10 cellular contexts compared by ENCODE assay signal in genomic region chr1:201882665-201883132, GRCh38. TPM values are rescaled to one million over a fixed set of nuclear protein-coding genes. Genes with fewer than 3 reads are reported as not detected.
DNase-seq lines count a peak whose midpoint lies in the region; ATAC-seq, FAIRE-seq and TF ChIP-seq lines count a peak whose summit lies in the region.
"Had no signal": no experiment of that assay in that cellular context is flagged by ENCODE, and none has a peak within 500 bp of the region (broad histone marks: within the 10 kb centered on the region; RNA-seq: fewer than 3 reads in every experiment).

No MANE protein-coding gene starts in this region.

- no peaks in the 10 kb centered on the region for H3K36me3 ChIP-seq in KMS-11 (ENCODE audit: insufficient read depth)
- no peaks in the 10 kb centered on the region for H3K36me3 ChIP-seq in astrocyte (ENCODE audit: insufficient read depth, low read length)
- H3K36me3 ChIP-seq in mucosa of descending colon (ENCODE audit: low read depth): no peaks in the 10 kb centered on the region
- H3K36me3 ChIP-seq in kidney (ENCODE audit: control insufficient read depth in 1 of 2, insufficient read depth in 2 of 2, low read length in 2 of 2): no peaks in the 10 kb centered on the region
- H3K36me3 ChIP-seq in aorta (ENCODE audit: control insufficient read depth in 1 of 2, insufficient read depth in 2 of 2, low read length in 1 of 2): no peaks in the 10 kb centered on the region

- H4K20me1 ChIP-seq in KMS-11 (ENCODE audit: insufficient read depth) (no peaks in the 10 kb centered on the region), astrocyte (ENCODE audit: insufficient read depth, low read length) (no peaks in the 10 kb centered on the region)

- H3K4me3 ChIP-seq in KMS-11 (IDR thresholded peaks at IDR 0.05; ENCODE audit: insufficient read depth, low read depth, low read length): no peak overlapping the region
- H3K4me3 ChIP-seq in astrocyte (ENCODE audit: insufficient read depth, low read depth, low read length): no peak overlapping the region
- H3K4me3 ChIP-seq in mucosa of descending colon: no peak overlapping the region
- H3K4me3 ChIP-seq in kidney (ENCODE audit: low read length in 2 of 2): no peak overlapping the region
- H3K4me3 ChIP-seq in aorta (ENCODE audit: low read length in 2 of 2): no peak overlapping the region
- H3K4me3 ChIP-seq: skin epidermis had no signal

- H3K27me3 ChIP-seq in KMS-11 (ENCODE audit: insufficient read depth, low read depth) (no peaks in the 10 kb centered on the region), astrocyte (ENCODE audit: insufficient read depth, low read length) (no peaks in the 10 kb centered on the region), aorta (ENCODE audit: control insufficient read depth in 1 of 2, insufficient read depth in 2 of 2, low read length in 1 of 2) (no peaks in the 10 kb centered on the region)

- no peaks in the 10 kb centered on the region for H3K9me3 Mint-ChIP-seq in astrocyte (ENCODE audit: unreplicated experiment)

- H3K4me3 Mint-ChIP-seq in astrocyte (ENCODE audit: unreplicated experiment): no peak overlapping the region

- H3K4me2 ChIP-seq in KMS-11 (peak overlapping the region; percentile 62), astrocyte (ENCODE audit: low read length) (peak overlapping the region; percentile 58)

- peak overlapping the region; percentile 75 for H3K27ac Mint-ChIP-seq in astrocyte (ENCODE audit: unreplicated experiment)

- H3K79me2 ChIP-seq in KMS-11 (ENCODE audit: insufficient read depth, low read depth): no peaks in the 10 kb centered on the region
- H3K79me2 ChIP-seq in astrocyte (ENCODE audit: insufficient read depth, low read length): no peaks in the 10 kb centered on the region

- peaks cover 33% of the 10 kb centered on the region for H3K4me1 Mint-ChIP-seq in astrocyte (ENCODE audit: low read depth, unreplicated experiment)

- H3K36me3 Mint-ChIP-seq in astrocyte (ENCODE audit: low read depth, unreplicated experiment): no peaks in the 10 kb centered on the region

- WGBS in aorta, 2 donors: 29 to 33% methylated on average over 2 of the region's 2 CpGs

- H3K9ac ChIP-seq in KMS-11 (no peak overlapping the region), astrocyte (ENCODE audit: low read length) (no peak overlapping the region), kidney (ENCODE audit: low read length in 2 of 2) (no peak overlapping the region)

- H3K27ac ChIP-seq in KMS-11 (peak overlapping the region; percentile 9; the same call in 1 of the 2 replicates), astrocyte (ENCODE audit: low read depth, low read length) (peak overlapping the region; percentile 33), kidney (ENCODE audit: low read depth in 2 of 2, low read length in 2 of 2) (no peak overlapping the region), aorta (ENCODE audit: low read depth in 1 of 2, low read length in 2 of 2) (peak overlapping the region in 1 of 2 donors; percentile 41)

- H3K9me3 ChIP-seq in astrocyte (ENCODE audit: insufficient read depth, low read depth, low read length): no peaks in the 10 kb centered on the region
- no peaks in the 10 kb centered on the region for H3K9me3 ChIP-seq in mucosa of descending colon
- no peaks in the 10 kb centered on the region for H3K9me3 ChIP-seq in kidney (ENCODE audit: control insufficient read depth in 1 of 2, low read length in 2 of 2)
- no peaks in the 10 kb centered on the region for H3K9me3 ChIP-seq in aorta (ENCODE audit: control insufficient read depth, low read length)
- H3K9me3 ChIP-seq: Caco-2 had no signal

- 0 out of 2 replicates have a peak, but pooled peaks have one; percentile 27 for TF ChIP-seq CTCF in KMS-11 (conservative IDR thresholded peaks at IDR 0.05; ENCODE audit: low read depth, low read length)
- TF ChIP-seq CTCF in astrocyte (IDR thresholded peaks at IDR 0.05; ENCODE audit: insufficient read depth, low read depth, low read length): peak; percentile 38
- no peak for TF ChIP-seq CTCF in mucosa of descending colon (IDR thresholded peaks at IDR 0.05)
- no peak for TF ChIP-seq CTCF in kidney (IDR thresholded peaks at IDR 0.05; ENCODE audit: borderline replicate concordance, extremely low read depth, insufficient read depth)

- peaks cover 7% of the 10 kb centered on the region for H3K27me3 Mint-ChIP-seq in astrocyte (ENCODE audit: low read depth, unreplicated experiment)

- ATAC-seq in mucosa of descending colon (peak; percentile 31), aorta (ENCODE audit: low FRiP score) (no peak)

- DNase-seq in activated CD8-positive, alpha-beta memory T cell treated with anti-CD3 and anti-CD28 coated beads, Interleukin-2, amount 50 U/mL, for 48 hours: peak; percentile 46
- DNase-seq in activated CD8-positive, alpha-beta memory T cell treated with anti-CD3 and anti-CD28 coated beads, Interleukin-2, amount 50 U/mL, for 4 hours: no peak
- peak; percentile 83 for DNase-seq in astrocyte (ENCODE audit: low read depth)
- DNase-seq in mucosa of descending colon: no peak
- no peak for DNase-seq in kidney
- no peak for DNase-seq in NCI-H1105 treated with DMSO at 0.1 percent for 48 hours (lab: John Stamatoyannopoulos, UW)
- DNase-seq in aorta: no peak

- peak; percentile 98 for FAIRE-seq in astrocyte (lab: Jason Lieb, UNC)
- no peak for FAIRE-seq in kidney (lab: Jason Lieb, UNC)

- peaks cover 51% of the 10 kb centered on the region for H3K4me1 ChIP-seq in KMS-11 (ENCODE audit: low read depth, poor library complexity, severe bottlenecking)
- peaks cover 23% of the 10 kb centered on the region for H3K4me1 ChIP-seq in astrocyte (ENCODE audit: insufficient read depth, low read length)
- no peaks in the 10 kb centered on the region for H3K4me1 ChIP-seq in mucosa of descending colon (ENCODE audit: low read depth)
- peaks cover 0 to 4% of the 10 kb centered on the region in 2 donors for H3K4me1 ChIP-seq in kidney (ENCODE audit: control insufficient read depth in 1 of 2, insufficient read depth in 1 of 2, low read depth in 1 of 2, low read length in 2 of 2)
- peaks cover 2 to 4% of the 10 kb centered on the region in 2 donors for H3K4me1 ChIP-seq in aorta (ENCODE audit: control insufficient read depth in 1 of 2, insufficient read depth in 2 of 2, low read length in 2 of 2)

- H2AFZ ChIP-seq in KMS-11 (ENCODE audit: low read depth): no peak overlapping the region
- no peak overlapping the region for H2AFZ ChIP-seq in astrocyte (ENCODE audit: low read depth, low read length)

- intact Hi-C loops in mucosa of descending colon (cut with DNase I, micrococcal nuclease) (loop anchor here in 1 of 2 donors (5.0 kb wide), 1 partner anchor 90 kb away; no protein-coding TSS in a partner anchor), kidney (cut with DNase I) (no loop called here), aorta (cut with DNase I) (loop anchor here in 1 of 2 donors (10.0 kb wide), 2 partner anchors 252 to 348 kb away; partner anchors contain the start of gene NAV1)

RNA-seq across cellular contexts. Expression of gene SHISA4, which starts 6.0 kb away (rescaled TPM):
- total RNA-seq in astrocyte: 9.8 and 10.1 TPM in 2 replicates
- 10 to 100 TPM in 1 of 3 donors, 1 to 10 TPM in 2; 1.2 to 12.4 (median 4.0) TPM for total RNA-seq in mucosa of descending colon
- total RNA-seq in kidney: 10.4 TPM
- 37.6 TPM for polyA plus RNA-seq in kidney (ENCODE audit: insufficient read depth, low read depth, low replicate concordance)
- total RNA-seq in aorta: 10 to 100 TPM; 30.6 to 39.9 TPM
- 10 to 100 TPM; 76.1 to 93.1 TPM for polyA plus RNA-seq in aorta

RNA-seq across cellular contexts. Expression of gene IPO9, which starts 53.7 kb away (rescaled TPM):
- total RNA-seq in astrocyte: 47.9 and 50.2 TPM in 2 replicates
- total RNA-seq in mucosa of descending colon: 10 to 100 TPM; 25.9 to 33.9 (median 28.4) TPM
- total RNA-seq in kidney: 39.7 TPM
- 21.6 TPM for polyA plus RNA-seq in kidney (ENCODE audit: insufficient read depth, low read depth, low replicate concordance)
- total RNA-seq in aorta: 10 to 100 TPM; 36.6 to 45.0 TPM
- polyA plus RNA-seq in aorta: 10 to 100 TPM; 12.0 to 27.7 TPM

Comparison
In these comparisons a context has a peak if more than half of its experiments do, and no peak if none do; other contexts are left out.
1. DNase-seq: peak in activated CD8-positive, alpha-beta memory T cell treated with anti-CD3 and anti-CD28 coated beads, Interleukin-2, amount 50 U/mL, for 48 hours (single experiment) and astrocyte (single experiment); none in activated CD8-positive, alpha-beta memory T cell treated with anti-CD3 and anti-CD28 coated beads, Interleukin-2, amount 50 U/mL, for 4 hours (single experiment), mucosa of descending colon (0 of 3), kidney (single experiment), NCI-H1105 treated with DMSO at 0.1 percent for 48 hours (single experiment) and aorta (0 of 2).
2. H3K27ac ChIP-seq: peak in KMS-11 (single experiment) and astrocyte (single experiment); none in kidney (0 of 2).
3. CTCF ChIP-seq: peak in KMS-11 (single experiment) and astrocyte (single experiment); none in mucosa of descending colon (single experiment) and kidney (single experiment).